ENCODE assay signal across 11 cellular contexts in the genomic region with DNA sequence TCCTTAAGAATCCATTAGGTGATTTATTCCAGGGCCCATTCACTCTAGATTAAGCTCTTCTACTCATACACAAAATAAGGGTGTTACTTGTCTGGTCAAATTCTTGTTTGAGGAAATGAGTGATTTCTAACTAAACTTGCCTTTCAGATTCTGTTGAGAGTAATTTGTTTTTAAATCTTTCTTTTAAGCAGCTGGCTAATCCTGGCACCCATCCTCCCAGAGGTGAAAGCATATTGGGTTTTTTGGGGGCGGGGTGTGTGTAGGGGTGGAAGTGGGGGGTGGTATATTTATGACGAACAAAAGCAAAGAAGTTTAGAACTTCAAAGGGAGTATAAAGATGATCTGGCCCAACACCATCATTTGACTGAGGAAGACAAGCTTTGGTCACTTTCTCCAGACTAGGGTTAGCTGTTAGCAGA.
DNase-seq lines count a peak whose midpoint lies in the region; ATAC-seq and TF ChIP-seq lines count a peak whose summit lies in the region.
"Had no signal": no experiment of that assay in that cellular context is flagged by ENCODE, and none has a peak within 500 bp of the region (broad histone marks: within the 10 kb centered on the region; RNA-seq: fewer than 3 reads in every experiment).

No MANE protein-coding gene starts in this region.

- H3K4me1 Mint-ChIP-seq in CD8-positive, alpha-beta memory T cell, result peaks cover 69 to 92% (median 90%) of the 10 kb centered on the region in 3 donors
- H3K4me1 Mint-ChIP-seq in activated T-helper 2 cell treated with anti-CD3 and anti-CD28 coated beads, Interferon-gamma antibody, Interleukin-2, Interleukin-4, amounts not matched to agents 10 μg/mL and 5 μg/mL and 100 μg/mL, durations not matched to agents 14 hours and 24 hours and 36 hours (ENCODE audit: low read depth), result peaks cover 70% of the 10 kb centered on the region
- H3K4me1 Mint-ChIP-seq in natural killer cell, result peaks cover 26 to 46% of the 10 kb centered on the region in 2 donors
- H3K4me1 Mint-ChIP-seq in endothelial cell (ENCODE audit: unreplicated experiment), result peaks cover 19% of the 10 kb centered on the region

- peak in 2 of 3 donors; percentile 42 to 72 for ATAC-seq in natural killer cell
- no peak for ATAC-seq in aorta (ENCODE audit: low FRiP score)
- ATAC-seq in GM18907 (IDR thresholded peaks at IDR 0.05; ENCODE audit: unreplicated experiment), result no peak

- no peak overlapping the region for H3K27ac ChIP-seq in CD8-positive, alpha-beta memory T cell (ENCODE audit: low read depth, low read length)
- no peak overlapping the region for H3K27ac ChIP-seq in aorta (ENCODE audit: low read depth in 1 of 2, low read length in 2 of 2)
- H3K27ac ChIP-seq in testis, result no peak overlapping the region
- H3K27ac ChIP-seq: thoracic aorta had no signal

- CTCF ChIA-PET in CD8-positive, alpha-beta memory T cell (lab: Charles Lee), result interaction anchor here (1.1 to 1.9 kb wide), 3 partner anchors 15 to 32 kb away, joined by 5 to 7 read pairs (median 5); no protein-coding TSS in a partner anchor

- POLR2A ChIA-PET in CD8-positive, alpha-beta memory T cell (lab: Charles Lee), result interaction anchor here (0.9 to 1.1 kb wide), 2 partner anchors 9 to 12 kb away, joined by 3 to 6 read pairs; no protein-coding TSS in a partner anchor

- H3K27ac Mint-ChIP-seq in CD8-positive, alpha-beta memory T cell, result peak overlapping the region; percentile 45 to 96 (median 75)
- peak overlapping the region; percentile 82 for H3K27ac Mint-ChIP-seq in activated T-helper 2 cell treated with anti-CD3 and anti-CD28 coated beads, Interferon-gamma antibody, Interleukin-2, Interleukin-4, amounts not matched to agents 10 μg/mL and 5 μg/mL and 100 μg/mL, durations not matched to agents 14 hours and 24 hours and 36 hours
- H3K27ac Mint-ChIP-seq in natural killer cell (peak overlapping the region; percentile 39 to 41), endothelial cell (ENCODE audit: unreplicated experiment) (no peak overlapping the region)
- H3K27ac Mint-ChIP-seq: nephron progenitor cell had no signal

- DNase-seq in CD8-positive, alpha-beta memory T cell, result no peak
- peak; percentile 51 for DNase-seq in HT1080 (ENCODE audit: low read depth)
- no peak for DNase-seq in activated T-helper 2 cell treated with anti-CD3 and anti-CD28 coated beads, Interferon-gamma antibody, Interleukin-2, Interleukin-4, amounts not matched to agents 10 μg/mL and 5 μg/mL and 100 μg/mL, durations not matched to agents 14 hours and 24 hours and 36 hours (ENCODE audit: low spot score)
- no peak for DNase-seq in natural killer cell
- no peak for DNase-seq in aorta
- DNase-seq in endothelial cell (ENCODE audit: low spot score), result no peak
- no peak for DNase-seq in testis
- DNase-seq: NCI-H774, nephron progenitor cell had no signal

- H3K27me3 ChIP-seq in CD8-positive, alpha-beta memory T cell (ENCODE audit: insufficient read depth, low read length, poor library complexity, severe bottlenecking), result no peaks in the 10 kb centered on the region
- H3K27me3 ChIP-seq in aorta (ENCODE audit: control insufficient read depth in 1 of 2, insufficient read depth in 2 of 2, low read length in 1 of 2), result no peaks in the 10 kb centered on the region
- no peaks in the 10 kb centered on the region for H3K27me3 ChIP-seq in testis

- no peak for TF ChIP-seq POLR2A in testis (IDR thresholded peaks at IDR 0.05)

- no peaks in the 10 kb centered on the region for H3K9me3 Mint-ChIP-seq in CD8-positive, alpha-beta memory T cell
- H3K9me3 Mint-ChIP-seq in activated T-helper 2 cell treated with anti-CD3 and anti-CD28 coated beads, Interferon-gamma antibody, Interleukin-2, Interleukin-4, amounts not matched to agents 10 μg/mL and 5 μg/mL and 100 μg/mL, durations not matched to agents 14 hours and 24 hours and 36 hours, result no peaks in the 10 kb centered on the region
- H3K9me3 Mint-ChIP-seq in natural killer cell (no peaks in the 10 kb centered on the region), endothelial cell (ENCODE audit: unreplicated experiment) (no peaks in the 10 kb centered on the region)
- H3K9me3 Mint-ChIP-seq: nephron progenitor cell had no signal

- TF ChIP-seq CTCF in natural killer cell (IDR thresholded peaks at IDR 0.05) (no peak), endothelial cell (IDR thresholded peaks at IDR 0.05; ENCODE audit: unreplicated experiment) (no peak), testis (IDR thresholded peaks at IDR 0.05) (no peak)

- no peaks in the 10 kb centered on the region for H3K9me3 ChIP-seq in CD8-positive, alpha-beta memory T cell (ENCODE audit: low read length)
- H3K9me3 ChIP-seq in aorta (ENCODE audit: control insufficient read depth, low read length) (no peaks in the 10 kb centered on the region), testis (no peaks in the 10 kb centered on the region)
- H3K9me3 ChIP-seq: thoracic aorta had no signal

- 75 to 79% methylated on average over 2 of the region's 2 CpGs for WGBS in aorta, 2 donors
- WGBS in testis, 2 donors, result 46 to 58% methylated on average over 2 of the region's 2 CpGs

- peak overlapping the region in 3 of 7 donors; percentile 2 to 14 (median 7) for H3K4me3 Mint-ChIP-seq in CD8-positive, alpha-beta memory T cell
- H3K4me3 Mint-ChIP-seq in activated T-helper 2 cell treated with anti-CD3 and anti-CD28 coated beads, Interferon-gamma antibody, Interleukin-2, Interleukin-4, amounts not matched to agents 10 μg/mL and 5 μg/mL and 100 μg/mL, durations not matched to agents 14 hours and 24 hours and 36 hours (ENCODE audit: low read depth), result peak overlapping the region; percentile 9
- H3K4me3 Mint-ChIP-seq in natural killer cell (no peak overlapping the region), endothelial cell (ENCODE audit: unreplicated experiment) (no peak overlapping the region)
- H3K4me3 Mint-ChIP-seq: nephron progenitor cell had no signal

- no peak overlapping the region for H3K4me3 ChIP-seq in CD8-positive, alpha-beta memory T cell (ENCODE audit: low read length)
- no peak overlapping the region for H3K4me3 ChIP-seq in aorta (ENCODE audit: low read length in 2 of 2)
- no peak overlapping the region for H3K4me3 ChIP-seq in testis
- H3K4me3 ChIP-seq: thoracic aorta had no signal

- peaks cover 0 to 1% of the 10 kb centered on the region in 2 donors for H3K27me3 Mint-ChIP-seq in CD8-positive, alpha-beta memory T cell
- H3K27me3 Mint-ChIP-seq in activated T-helper 2 cell treated with anti-CD3 and anti-CD28 coated beads, Interferon-gamma antibody, Interleukin-2, Interleukin-4, amounts not matched to agents 10 μg/mL and 5 μg/mL and 100 μg/mL, durations not matched to agents 14 hours and 24 hours and 36 hours (ENCODE audit: low read depth), result no peaks in the 10 kb centered on the region
- H3K27me3 Mint-ChIP-seq in natural killer cell (ENCODE audit: low read depth in 2 of 2), result no peaks in the 10 kb centered on the region
- no peaks in the 10 kb centered on the region for H3K27me3 Mint-ChIP-seq in endothelial cell (ENCODE audit: unreplicated experiment)

- H3K4me1 ChIP-seq in CD8-positive, alpha-beta memory T cell (ENCODE audit: insufficient read depth, low read length), result peaks cover 42% of the 10 kb centered on the region
- no peaks in the 10 kb centered on the region for H3K4me1 ChIP-seq in aorta (ENCODE audit: control insufficient read depth in 1 of 2, insufficient read depth in 2 of 2, low read length in 2 of 2)
- H3K4me1 ChIP-seq in testis, result no peaks in the 10 kb centered on the region

- peaks cover 14% of the 10 kb centered on the region for H3K36me3 ChIP-seq in CD8-positive, alpha-beta memory T cell (ENCODE audit: insufficient read depth, low read length)
- no peaks in the 10 kb centered on the region for H3K36me3 ChIP-seq in aorta (ENCODE audit: control insufficient read depth in 1 of 2, insufficient read depth in 2 of 2, low read length in 1 of 2)
- no peaks in the 10 kb centered on the region for H3K36me3 ChIP-seq in testis (ENCODE audit: low read depth, missing control alignments)
- H3K36me3 ChIP-seq: thoracic aorta had no signal

- intact Hi-C loops in activated T-helper 2 cell treated with anti-CD3 and anti-CD28 coated beads, Interferon-gamma antibody, Interleukin-2, Interleukin-4, amounts not matched to agents 10 μg/mL and 5 μg/mL and 100 μg/mL, durations not matched to agents 14 hours and 24 hours and 36 hours (cut with micrococcal nuclease), result loop anchor here (1.0 to 2.0 kb wide), 4 partner anchors 9 to 26 kb away; no protein-coding TSS in a partner anchor
- intact Hi-C loops in natural killer cell (cut with micrococcal nuclease) (no loop called here), aorta (cut with DNase I) (no loop called here), testis (cut with DNase I; ENCODE audit: low total_unique reads) (no loop called here)

- H3K36me3 Mint-ChIP-seq in CD8-positive, alpha-beta memory T cell, result peaks cover 0 to 83% (median 40%) of the 10 kb centered on the region in 3 donors
- H3K36me3 Mint-ChIP-seq in activated T-helper 2 cell treated with anti-CD3 and anti-CD28 coated beads, Interferon-gamma antibody, Interleukin-2, Interleukin-4, amounts not matched to agents 10 μg/mL and 5 μg/mL and 100 μg/mL, durations not matched to agents 14 hours and 24 hours and 36 hours (ENCODE audit: low read depth), result peaks cover 92% of the 10 kb centered on the region
- H3K36me3 Mint-ChIP-seq in natural killer cell (peaks cover 6% of the 10 kb centered on the region), endothelial cell (ENCODE audit: low read depth, unreplicated experiment) (no peaks in the 10 kb centered on the region)

Comparison
In these comparisons a context has a peak if more than half of its experiments do, and no peak if none do; other contexts are left out.
1. ATAC-seq: peak in natural killer cell (2 of 3); none in aorta (single experiment) and GM18907 (single experiment).